8 cellular contexts compared by ENCODE assay signal in the genomic region with DNA sequence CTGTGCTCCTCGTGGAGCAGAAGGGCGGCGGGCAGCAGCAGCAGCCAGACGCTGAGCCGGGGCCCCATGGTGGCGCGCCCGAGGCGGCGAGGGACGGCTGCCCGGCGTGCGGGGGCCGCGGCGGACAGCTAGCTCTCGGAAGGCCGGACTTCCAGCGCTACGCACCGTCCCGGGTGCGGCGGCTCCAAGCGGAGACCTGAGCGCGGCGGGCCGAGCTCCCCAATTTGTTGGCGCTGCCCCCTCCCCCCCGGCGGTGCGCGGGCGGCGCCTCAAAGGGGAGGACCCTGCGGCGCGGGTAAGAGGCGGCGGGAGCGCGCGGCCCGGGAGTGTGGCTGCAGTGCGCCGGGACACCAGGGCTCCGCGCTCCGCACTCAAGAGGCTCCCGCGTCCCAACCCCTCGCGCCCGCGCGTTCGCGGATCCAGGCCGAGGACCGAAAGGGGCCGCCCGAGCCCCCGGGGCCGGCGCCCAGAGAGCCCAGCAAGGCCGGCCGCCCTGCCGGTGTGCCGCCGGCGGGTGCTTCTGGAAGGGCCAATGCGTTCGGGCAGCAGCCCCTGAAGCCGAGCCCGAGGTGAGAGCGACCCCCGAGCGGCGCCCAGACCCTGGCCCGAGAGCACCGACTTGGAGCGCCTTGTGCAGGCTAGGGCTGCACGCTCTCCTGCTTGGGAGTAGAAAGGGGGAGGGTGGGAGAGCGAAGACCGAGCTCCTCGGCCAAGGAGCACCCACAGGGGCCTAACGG. TPM values are rescaled to one million over a fixed set of nuclear protein-coding genes. Genes with fewer than 3 reads are reported as not detected.
DNase-seq lines count a peak whose midpoint lies in the region; ATAC-seq, FAIRE-seq and TF ChIP-seq lines count a peak whose summit lies in the region.

A gene (minus strand): TSS at position 198 of the 737 bp plus-strand sequence. CDS start 130 bp downstream, at position 68.
A gene (plus strand): TSS at position 325 of the 737 bp plus-strand sequence. CDS start 620 bp downstream, outside the sequence.

- H3K4me2 ChIP-seq in astrocyte (ENCODE audit: low read length) (peak within 1 kb of the TSS; percentile 98), skeletal muscle satellite cell (ENCODE audit: low read length) (peak within 1 kb of the TSS; percentile 87)

- H3K36me3 Mint-ChIP-seq in astrocyte (ENCODE audit: low read depth, unreplicated experiment), result peaks cover 50% of the 10 kb centered on the region
- no peaks in the 10 kb centered on the region for H3K36me3 Mint-ChIP-seq in activated T-helper 2 cell treated with anti-CD3 and anti-CD28 coated beads, Interferon-gamma antibody, Interleukin-2, Interleukin-4, amounts not matched to agents 10 μg/mL and 5 μg/mL and 100 μg/mL, durations not matched to agents 14 hours and 24 hours and 36 hours (ENCODE audit: low read depth)

- no peaks in the 10 kb centered on the region for H3K9me3 ChIP-seq in astrocyte (ENCODE audit: insufficient read depth, low read depth, low read length)
- H3K9me3 ChIP-seq in iPS-15b (ENCODE audit: control insufficient read depth, insufficient read depth, low read length), result no peaks in the 10 kb centered on the region
- no peaks in the 10 kb centered on the region for H3K9me3 ChIP-seq in skeletal muscle satellite cell (replicated peaks; ENCODE audit: low read length)

- H3K27ac ChIP-seq in astrocyte (ENCODE audit: low read depth, low read length), result peak within 1 kb of the TSS; percentile 87

- peak within 1 kb of the TSS; percentile 97 for H3K9ac ChIP-seq in astrocyte (ENCODE audit: low read length)
- peak within 1 kb of the TSS; percentile 62 for H3K9ac ChIP-seq in iPS-15b (ENCODE audit: low read depth, low read length)
- H3K9ac ChIP-seq in skeletal muscle satellite cell (ENCODE audit: low read depth, low read length), result peak within 1 kb of the TSS; percentile 88

- H3K27me3 Mint-ChIP-seq in astrocyte (ENCODE audit: low read depth, unreplicated experiment), result no peaks in the 10 kb centered on the region
- peaks cover 69% of the 10 kb centered on the region for H3K27me3 Mint-ChIP-seq in activated T-helper 2 cell treated with anti-CD3 and anti-CD28 coated beads, Interferon-gamma antibody, Interleukin-2, Interleukin-4, amounts not matched to agents 10 μg/mL and 5 μg/mL and 100 μg/mL, durations not matched to agents 14 hours and 24 hours and 36 hours (ENCODE audit: low read depth)

- H3K4me1 ChIP-seq in astrocyte (ENCODE audit: insufficient read depth, low read length) (peaks cover 62% of the 10 kb centered on the region), iPS-15b (ENCODE audit: control insufficient read depth, insufficient read depth, low read length) (peaks cover 3% of the 10 kb centered on the region), skeletal muscle satellite cell (ENCODE audit: control insufficient read depth, insufficient read depth, low read length) (peaks cover 65% of the 10 kb centered on the region)

- H3K4me3 Mint-ChIP-seq in astrocyte (ENCODE audit: unreplicated experiment), result peak within 1 kb of the TSS; percentile 99
- no peak within 1 kb of the TSS for H3K4me3 Mint-ChIP-seq in activated T-helper 2 cell treated with anti-CD3 and anti-CD28 coated beads, Interferon-gamma antibody, Interleukin-2, Interleukin-4, amounts not matched to agents 10 μg/mL and 5 μg/mL and 100 μg/mL, durations not matched to agents 14 hours and 24 hours and 36 hours (ENCODE audit: low read depth)

- no peak for FAIRE-seq in astrocyte (lab: Jason Lieb, UNC)

- H3K4me1 Mint-ChIP-seq in astrocyte (ENCODE audit: low read depth, unreplicated experiment), result peaks cover 50% of the 10 kb centered on the region
- peaks cover 2% of the 10 kb centered on the region for H3K4me1 Mint-ChIP-seq in activated T-helper 2 cell treated with anti-CD3 and anti-CD28 coated beads, Interferon-gamma antibody, Interleukin-2, Interleukin-4, amounts not matched to agents 10 μg/mL and 5 μg/mL and 100 μg/mL, durations not matched to agents 14 hours and 24 hours and 36 hours (ENCODE audit: low read depth)

- TF ChIP-seq CTCF in astrocyte (IDR thresholded peaks at IDR 0.05; ENCODE audit: insufficient read depth, low read depth, low read length), result no peak

- H3K27ac Mint-ChIP-seq in astrocyte (ENCODE audit: unreplicated experiment), result peak within 1 kb of the TSS; percentile 98
- no peak within 1 kb of the TSS for H3K27ac Mint-ChIP-seq in activated T-helper 2 cell treated with anti-CD3 and anti-CD28 coated beads, Interferon-gamma antibody, Interleukin-2, Interleukin-4, amounts not matched to agents 10 μg/mL and 5 μg/mL and 100 μg/mL, durations not matched to agents 14 hours and 24 hours and 36 hours

- ATAC-seq in HG02763 (IDR thresholded peaks at IDR 0.05; ENCODE audit: unreplicated experiment), result no peak
- ATAC-seq in HG02623 (IDR thresholded peaks at IDR 0.05; ENCODE audit: unreplicated experiment), result no peak

- peak; percentile 20 for DNase-seq in HEK293T (ENCODE audit: extremely low spot score)
- DNase-seq in astrocyte (ENCODE audit: low read depth), result peak; percentile 66
- no peak for DNase-seq in activated T-helper 2 cell treated with anti-CD3 and anti-CD28 coated beads, Interferon-gamma antibody, Interleukin-2, Interleukin-4, amounts not matched to agents 10 μg/mL and 5 μg/mL and 100 μg/mL, durations not matched to agents 14 hours and 24 hours and 36 hours (ENCODE audit: low spot score)
- DNase-seq in LoVo (ENCODE audit: low spot score), result no peak

- peak within 1 kb of the TSS; percentile 7 for H2AFZ ChIP-seq in astrocyte (ENCODE audit: low read depth, low read length)

- no peaks in the 10 kb centered on the region for H3K9me3 Mint-ChIP-seq in astrocyte (ENCODE audit: unreplicated experiment)
- no peaks in the 10 kb centered on the region for H3K9me3 Mint-ChIP-seq in activated T-helper 2 cell treated with anti-CD3 and anti-CD28 coated beads, Interferon-gamma antibody, Interleukin-2, Interleukin-4, amounts not matched to agents 10 μg/mL and 5 μg/mL and 100 μg/mL, durations not matched to agents 14 hours and 24 hours and 36 hours

- H3K36me3 ChIP-seq in astrocyte (ENCODE audit: insufficient read depth, low read length) (peaks cover 23% of the 10 kb centered on the region), iPS-15b (ENCODE audit: control insufficient read depth, insufficient read depth, low read length) (no peaks in the 10 kb centered on the region), skeletal muscle satellite cell (ENCODE audit: insufficient read depth, low read length) (peaks cover 21% of the 10 kb centered on the region)

- intact Hi-C loops in activated T-helper 2 cell treated with anti-CD3 and anti-CD28 coated beads, Interferon-gamma antibody, Interleukin-2, Interleukin-4, amounts not matched to agents 10 μg/mL and 5 μg/mL and 100 μg/mL, durations not matched to agents 14 hours and 24 hours and 36 hours (cut with micrococcal nuclease), result loop anchor here (5.0 kb wide), 1 partner anchor 1750 kb away; no protein-coding TSS in a partner anchor

- H3K27me3 ChIP-seq in astrocyte (ENCODE audit: insufficient read depth, low read length) (no peaks in the 10 kb centered on the region), iPS-15b (ENCODE audit: control insufficient read depth, insufficient read depth, low read length) (peaks cover 27% of the 10 kb centered on the region), skeletal muscle satellite cell (ENCODE audit: control insufficient read depth, insufficient read depth, low read length) (no peaks in the 10 kb centered on the region)

- peaks cover 67% of the 10 kb centered on the region for H4K20me1 ChIP-seq in astrocyte (ENCODE audit: insufficient read depth, low read length)

- H3K79me2 ChIP-seq in astrocyte (ENCODE audit: insufficient read depth, low read length), result peaks cover 100% of the 10 kb centered on the region

- CTCF ChIA-PET in HEK293T (lab: Yijun Ruan, JAX), result interaction anchor here (0.7 kb wide), 1 partner anchor 1231 kb away, joined by 3 read pairs; no protein-coding TSS in a partner anchor

- H3K4me3 ChIP-seq in astrocyte (ENCODE audit: insufficient read depth, low read depth, low read length), result peak within 1 kb of the TSS; percentile 95
- H3K4me3 ChIP-seq in iPS-15b (ENCODE audit: low read depth, low read length), result peak within 1 kb of the TSS; percentile 88
- peak within 1 kb of the TSS; percentile 87 for H3K4me3 ChIP-seq in skeletal muscle satellite cell (ENCODE audit: low read length)

- POLR2A ChIA-PET in HEK293T (lab: Yijun Ruan, JAX), result interaction anchor here (0.6 to 1.5 kb wide), 8 partner anchors 16 to 119 kb away, joined by 3 to 7 read pairs (median 3); no protein-coding TSS in a partner anchor

TF ChIP-seq in HEK293T, 16 proteins besides CTCF, POLR2A, EP300 and RAD21:
- no peak for TF ChIP-seq ARNT (IDR thresholded peaks at IDR 0.05)
- TF ChIP-seq TARDBP (IDR thresholded peaks at IDR 0.05), result no peak
- TF ChIP-seq HDGF (IDR thresholded peaks at IDR 0.05; ENCODE audit: borderline replicate concordance), result no peak
- TF ChIP-seq FOXM1 (IDR thresholded peaks at IDR 0.05; ENCODE audit: borderline replicate concordance), result no peak
- no peak for TF ChIP-seq ZNF384 (IDR thresholded peaks at IDR 0.05)
- TF ChIP-seq FOXA1 (IDR thresholded peaks at IDR 0.05), result no peak
- TF ChIP-seq L3MBTL2 (conservative IDR thresholded peaks at IDR 0.05), result peak; percentile 26; the same call in 1 of the 2 replicates
- TF ChIP-seq, protein P1, sequence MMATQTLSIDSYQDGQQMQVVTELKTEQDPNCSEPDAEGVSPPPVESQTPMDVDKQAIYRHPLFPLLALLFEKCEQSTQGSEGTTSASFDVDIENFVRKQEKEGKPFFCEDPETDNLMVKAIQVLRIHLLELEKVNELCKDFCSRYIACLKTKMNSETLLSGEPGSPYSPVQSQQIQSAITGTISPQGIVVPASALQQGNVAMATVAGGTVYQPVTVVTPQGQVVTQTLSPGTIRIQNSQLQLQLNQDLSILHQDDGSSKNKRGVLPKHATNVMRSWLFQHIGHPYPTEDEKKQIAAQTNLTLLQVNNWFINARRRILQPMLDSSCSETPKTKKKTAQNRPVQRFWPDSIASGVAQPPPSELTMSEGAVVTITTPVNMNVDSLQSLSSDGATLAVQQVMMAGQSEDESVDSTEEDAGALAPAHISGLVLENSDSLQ (IDR thresholded peaks at IDR 0.05), result no peak
- TF ChIP-seq CTBP1 (IDR thresholded peaks at IDR 0.05; ENCODE audit: borderline replicate concordance), result no peak
- no peak for TF ChIP-seq NFRKB (IDR thresholded peaks at IDR 0.05)
- 0 out of 2 replicates have a peak, but pooled peaks have one; percentile 17 for TF ChIP-seq LEF1 (IDR thresholded peaks at IDR 0.05; ENCODE audit: borderline replicate concordance)

RNA-seq across cellular contexts. Expression of the first gene that starts in this region (rescaled TPM):
- 2,489 and 3,103 TPM in 2 replicates for total RNA-seq in astrocyte
- 112 and 149 TPM in 2 replicates for total RNA-seq in skeletal muscle satellite cell (2012; rRNA removed)
- total RNA-seq in activated T-helper 2 cell treated with anti-CD3 and anti-CD28 coated beads, Interferon-gamma antibody, Interleukin-2, Interleukin-4, amounts not matched to agents 10 μg/mL and 5 μg/mL and 100 μg/mL, durations not matched to agents 14 hours and 24 hours and 36 hours, result not detected in 2 replicates

RNA-seq across cellular contexts. Expression of the second gene that starts in this region (rescaled TPM):
- total RNA-seq in astrocyte, result 1,414 and 1,647 TPM in 2 replicates
- total RNA-seq in skeletal muscle satellite cell (2012; rRNA removed), result 75.5 and 113 TPM in 2 replicates
- total RNA-seq in activated T-helper 2 cell treated with anti-CD3 and anti-CD28 coated beads, Interferon-gamma antibody, Interleukin-2, Interleukin-4, amounts not matched to agents 10 μg/mL and 5 μg/mL and 100 μg/mL, durations not matched to agents 14 hours and 24 hours and 36 hours, result not detected in 2 replicates

Comparison
In these comparisons a context has a peak if more than half of its experiments do, and no peak if none do; other contexts are left out.
1. RNA of the first gene that starts in this region (total RNA-seq): 2,489 to 3,103 TPM in astrocyte; not detected in activated T-helper 2 cell treated with anti-CD3 and anti-CD28 coated beads, Interferon-gamma antibody, Interleukin-2, Interleukin-4, amounts not matched to agents 10 μg/mL and 5 μg/mL and 100 μg/mL, durations not matched to agents 14 hours and 24 hours and 36 hours; every median in the first group is over 1,000 times any median in the second.
2. RNA of the second gene that starts in this region (total RNA-seq): 1,414 to 1,647 TPM in astrocyte; not detected in activated T-helper 2 cell treated with anti-CD3 and anti-CD28 coated beads, Interferon-gamma antibody, Interleukin-2, Interleukin-4, amounts not matched to agents 10 μg/mL and 5 μg/mL and 100 μg/mL, durations not matched to agents 14 hours and 24 hours and 36 hours; every median in the first group is over 1,000 times any median in the second.
3. DNase-seq: peak in HEK293T (single experiment) and astrocyte (single experiment); none in activated T-helper 2 cell treated with anti-CD3 and anti-CD28 coated beads, Interferon-gamma antibody, Interleukin-2, Interleukin-4, amounts not matched to agents 10 μg/mL and 5 μg/mL and 100 μg/mL, durations not matched to agents 14 hours and 24 hours and 36 hours (single experiment) and LoVo (single experiment).
4. Peak in every context shown above with its lines, with median percentiles within 50 percentile points of each other: H3K4me3 ChIP-seq and H3K9ac ChIP-seq.